Comparison of ENCODE assay signal across 8 cellular contexts in genomic region chr17:38799501-38800236, GRCh38. TPM values are rescaled to one million over a fixed set of nuclear protein-coding genes. Genes with fewer than 3 reads are reported as not detected.
DNase-seq lines count a peak whose midpoint lies in the region; ATAC-seq and TF ChIP-seq lines count a peak whose summit lies in the region.

Gene PIP4K2B (minus strand): TSS chr17:38799556. CDS start chr17:38799424, 132 bp downstream.

- no peaks in the 10 kb centered on the region for H3K27me3 ChIP-seq in lung (ENCODE audit: control insufficient read depth, insufficient read depth)

- DNase-seq in CMK (ENCODE audit: low read depth) (peak; percentile 97), GM20000 (ENCODE audit: low spot score) (peak; percentile 98), HT-29 (ENCODE audit: low spot score) (peak; percentile 100), lung (ENCODE audit: low spot score) (peak; percentile 97)
- DNase-seq in NK-92 treated with Interleukin-12 subunit alpha and Interleukin-12 subunit beta, amount 100 ng/mL, for 24 hours (lab: John Stamatoyannopoulos, UW): peak; percentile 93
- peak; percentile 94 for DNase-seq in activated CD8-positive, alpha-beta memory T cell treated with anti-CD3 and anti-CD28 coated beads for 24 hours
- DNase-seq in effector CD4-positive, alpha-beta T cell: peak; percentile 75
- DNase-seq in stimulated activated CD4-positive, alpha-beta T cell treated with anti-CD3 and anti-CD28 coated beads, TNF-alpha, amount 100 ng/mL, for 24 hours (ENCODE audit: low read depth in 3 of 3): peak; percentile 65 to 90 (median 76)

- H3K36me3 ChIP-seq in lung (ENCODE audit: control insufficient read depth in 2 of 2, insufficient read depth in 2 of 2, low read length in 2 of 2): peaks cover 13% of the 10 kb centered on the region in 2 donors

- ATAC-seq in lung (ENCODE audit: insufficient read depth, low FRiP score): peak; percentile 96

- H3K9me3 ChIP-seq in lung (ENCODE audit: control insufficient read depth in 2 of 2, insufficient read depth in 1 of 2, low read length in 1 of 2): no peaks in the 10 kb centered on the region

- peaks cover 8 to 22% of the 10 kb centered on the region in 2 donors for H3K4me1 ChIP-seq in lung (ENCODE audit: control insufficient read depth in 2 of 2, insufficient read depth in 2 of 2, low read length in 2 of 2)

- H3K4me3 ChIP-seq in lung: peak within 1 kb of the TSS; percentile 77

- H3K27ac ChIP-seq in lung (ENCODE audit: low read depth in 1 of 2, low read length in 1 of 2): peak within 1 kb of the TSS; percentile 98 to 99

- TF ChIP-seq CTCF in GM20000 (IDR thresholded peaks at IDR 0.05; ENCODE audit: extremely low read depth, missing control alignments) (no peak), lung (IDR thresholded peaks at IDR 0.05; ENCODE audit: control extremely low read depth, extremely low read depth) (no peak)

- WGBS in lung, 2 donors: 1% methylated on average over 51 to 76 of the region's 76 CpGs

RNA-seq across cellular contexts. Expression of gene PIP4K2B, which starts in this region (rescaled TPM):
- total RNA-seq in HT-29 (2014; rRNA removed; shearing (Covaris generic)): 39.6 and 62.1 TPM in 2 replicates
- total RNA-seq in lung: 10 to 100 TPM; 42.1 to 42.3 TPM
- polyA plus RNA-seq in lung: 10 to 100 TPM; 16.1 to 16.3 TPM

Comparison
In these comparisons a context has a peak if more than half of its experiments do, and no peak if none do; other contexts are left out.
1. Peak in every context shown above with its lines: DNase-seq, ATAC-seq, H3K4me3 ChIP-seq and H3K27ac ChIP-seq.